In the genomic region with DNA sequence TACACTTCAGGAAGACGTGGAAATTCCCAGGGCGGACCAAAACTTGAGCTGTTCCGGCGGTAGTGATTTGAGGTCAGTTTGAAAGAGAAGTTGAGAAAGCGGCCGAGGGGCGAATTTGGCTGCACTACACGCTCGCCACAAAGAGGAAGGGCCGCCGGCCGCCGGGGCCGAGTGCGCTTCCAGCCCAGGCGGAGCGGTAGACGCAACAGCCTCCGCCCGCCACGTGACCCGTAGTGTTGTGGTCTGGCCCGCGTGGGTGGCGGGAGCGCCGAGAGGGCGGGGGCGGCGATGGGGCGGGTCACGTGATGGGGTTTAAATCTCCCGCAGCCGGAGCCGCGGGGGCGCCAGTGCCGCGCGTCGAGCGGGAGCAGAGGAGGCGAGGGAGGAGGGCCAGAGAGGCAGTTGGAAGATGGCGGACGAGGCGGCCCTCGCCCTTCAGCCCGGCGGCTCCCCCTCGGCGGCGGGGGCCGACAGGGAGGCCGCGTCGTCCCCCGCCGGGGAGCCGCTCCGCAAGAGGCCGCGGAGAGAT, we compare ENCODE assay signal across 1 cellular context.
TF ChIP-seq lines count a peak whose summit lies in the region.

A gene (plus strand): TSS at position 344 of the 529 bp plus-strand sequence. CDS start 66 bp downstream, at position 410.

TF ChIP-seq in HepG2, 621 proteins besides CTCF, POLR2A, EP300 and RAD21 (continued from another document and continues in another):
- TF ChIP-seq, protein P1, sequence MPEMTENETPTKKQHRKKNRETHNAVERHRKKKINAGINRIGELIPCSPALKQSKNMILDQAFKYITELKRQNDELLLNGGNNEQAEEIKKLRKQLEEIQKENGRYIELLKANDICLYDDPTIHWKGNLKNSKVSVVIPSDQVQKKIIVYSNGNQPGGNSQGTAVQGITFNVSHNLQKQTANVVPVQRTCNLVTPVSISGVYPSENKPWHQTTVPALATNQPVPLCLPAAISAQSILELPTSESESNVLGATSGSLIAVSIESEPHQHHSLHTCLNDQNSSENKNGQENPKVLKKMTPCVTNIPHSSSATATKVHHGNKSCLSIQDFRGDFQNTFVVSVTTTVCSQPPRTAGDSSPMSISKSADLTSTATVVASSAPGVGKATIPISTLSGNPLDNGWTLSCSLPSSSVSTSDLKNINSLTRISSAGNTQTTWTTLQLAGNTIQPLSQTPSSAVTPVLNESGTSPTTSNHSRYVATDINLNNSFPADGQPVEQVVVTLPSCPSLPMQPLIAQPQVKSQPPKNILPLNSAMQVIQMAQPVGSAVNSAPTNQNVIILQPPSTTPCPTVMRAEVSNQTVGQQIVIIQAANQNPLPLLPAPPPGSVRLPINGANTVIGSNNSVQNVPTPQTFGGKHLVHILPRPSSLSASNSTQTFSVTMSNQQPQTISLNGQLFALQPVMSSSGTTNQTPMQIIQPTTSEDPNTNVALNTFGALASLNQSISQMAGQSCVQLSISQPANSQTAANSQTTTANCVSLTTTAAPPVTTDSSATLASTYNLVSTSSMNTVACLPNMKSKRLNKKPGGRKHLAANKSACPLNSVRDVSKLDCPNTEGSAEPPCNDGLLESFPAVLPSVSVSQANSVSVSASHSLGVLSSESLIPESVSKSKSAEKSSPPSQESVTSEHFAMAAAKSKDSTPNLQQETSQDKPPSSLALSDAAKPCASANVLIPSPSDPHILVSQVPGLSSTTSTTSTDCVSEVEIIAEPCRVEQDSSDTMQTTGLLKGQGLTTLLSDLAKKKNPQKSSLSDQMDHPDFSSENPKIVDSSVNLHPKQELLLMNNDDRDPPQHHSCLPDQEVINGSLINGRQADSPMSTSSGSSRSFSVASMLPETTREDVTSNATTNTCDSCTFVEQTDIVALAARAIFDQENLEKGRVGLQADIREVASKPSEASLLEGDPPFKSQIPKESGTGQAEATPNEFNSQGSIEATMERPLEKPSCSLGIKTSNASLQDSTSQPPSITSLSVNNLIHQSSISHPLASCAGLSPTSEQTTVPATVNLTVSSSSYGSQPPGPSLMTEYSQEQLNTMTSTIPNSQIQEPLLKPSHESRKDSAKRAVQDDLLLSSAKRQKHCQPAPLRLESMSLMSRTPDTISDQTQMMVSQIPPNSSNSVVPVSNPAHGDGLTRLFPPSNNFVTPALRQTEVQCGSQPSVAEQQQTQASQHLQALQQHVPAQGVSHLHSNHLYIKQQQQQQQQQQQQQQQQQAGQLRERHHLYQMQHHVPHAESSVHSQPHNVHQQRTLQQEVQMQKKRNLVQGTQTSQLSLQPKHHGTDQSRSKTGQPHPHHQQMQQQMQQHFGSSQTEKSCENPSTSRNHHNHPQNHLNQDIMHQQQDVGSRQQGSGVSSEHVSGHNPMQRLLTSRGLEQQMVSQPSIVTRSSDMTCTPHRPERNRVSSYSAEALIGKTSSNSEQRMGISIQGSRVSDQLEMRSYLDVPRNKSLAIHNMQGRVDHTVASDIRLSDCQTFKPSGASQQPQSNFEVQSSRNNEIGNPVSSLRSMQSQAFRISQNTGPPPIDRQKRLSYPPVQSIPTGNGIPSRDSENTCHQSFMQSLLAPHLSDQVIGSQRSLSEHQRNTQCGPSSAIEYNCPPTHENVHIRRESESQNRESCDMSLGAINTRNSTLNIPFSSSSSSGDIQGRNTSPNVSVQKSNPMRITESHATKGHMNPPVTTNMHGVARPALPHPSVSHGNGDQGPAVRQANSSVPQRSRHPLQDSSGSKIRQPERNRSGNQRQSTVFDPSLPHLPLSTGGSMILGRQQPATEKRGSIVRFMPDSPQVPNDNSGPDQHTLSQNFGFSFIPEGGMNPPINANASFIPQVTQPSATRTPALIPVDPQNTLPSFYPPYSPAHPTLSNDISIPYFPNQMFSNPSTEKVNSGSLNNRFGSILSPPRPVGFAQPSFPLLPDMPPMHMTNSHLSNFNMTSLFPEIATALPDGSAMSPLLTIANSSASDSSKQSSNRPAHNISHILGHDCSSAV (CRISPR knock-in tag; IDR thresholded peaks at IDR 0.05; ENCODE audit: borderline replicate concordance) = no peak
- TF ChIP-seq ZBTB38 (CRISPR knock-in tag; IDR thresholded peaks at IDR 0.05) = peak; percentile 58; the same call in 1 of the 2 replicates
- TF ChIP-seq MAFK (conservative IDR thresholded peaks at IDR 0.05 in 1 of 2, IDR thresholded peaks at IDR 0.05 in 1 of 2; ENCODE audit: low read length in 2 of 2) = no peak
- TF ChIP-seq ZNF30 (CRISPR knock-in tag; IDR thresholded peaks at IDR 0.05) = no peak
- TF ChIP-seq YEATS4 (CRISPR knock-in tag; IDR thresholded peaks at IDR 0.05; ENCODE audit: borderline replicate concordance) = peak; percentile 96
- TF ChIP-seq, protein P2, sequence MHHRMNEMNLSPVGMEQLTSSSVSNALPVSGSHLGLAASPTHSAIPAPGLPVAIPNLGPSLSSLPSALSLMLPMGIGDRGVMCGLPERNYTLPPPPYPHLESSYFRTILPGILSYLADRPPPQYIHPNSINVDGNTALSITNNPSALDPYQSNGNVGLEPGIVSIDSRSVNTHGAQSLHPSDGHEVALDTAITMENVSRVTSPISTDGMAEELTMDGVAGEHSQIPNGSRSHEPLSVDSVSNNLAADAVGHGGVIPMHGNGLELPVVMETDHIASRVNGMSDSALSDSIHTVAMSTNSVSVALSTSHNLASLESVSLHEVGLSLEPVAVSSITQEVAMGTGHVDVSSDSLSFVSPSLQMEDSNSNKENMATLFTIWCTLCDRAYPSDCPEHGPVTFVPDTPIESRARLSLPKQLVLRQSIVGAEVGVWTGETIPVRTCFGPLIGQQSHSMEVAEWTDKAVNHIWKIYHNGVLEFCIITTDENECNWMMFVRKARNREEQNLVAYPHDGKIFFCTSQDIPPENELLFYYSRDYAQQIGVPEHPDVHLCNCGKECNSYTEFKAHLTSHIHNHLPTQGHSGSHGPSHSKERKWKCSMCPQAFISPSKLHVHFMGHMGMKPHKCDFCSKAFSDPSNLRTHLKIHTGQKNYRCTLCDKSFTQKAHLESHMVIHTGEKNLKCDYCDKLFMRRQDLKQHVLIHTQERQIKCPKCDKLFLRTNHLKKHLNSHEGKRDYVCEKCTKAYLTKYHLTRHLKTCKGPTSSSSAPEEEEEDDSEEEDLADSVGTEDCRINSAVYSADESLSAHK (CRISPR knock-in tag; IDR thresholded peaks at IDR 0.05; ENCODE audit: borderline replicate concordance) = no peak
- 0 out of 2 replicates have a peak, but pooled peaks have one; percentile 46 for TF ChIP-seq ZNF546 (CRISPR knock-in tag; conservative IDR thresholded peaks at IDR 0.05)
- no peak for TF ChIP-seq RORA (CRISPR knock-in tag; IDR thresholded peaks at IDR 0.05)
- peak; percentile 57 for TF ChIP-seq ZNF547 (CRISPR knock-in tag; IDR thresholded peaks at IDR 0.05)
- no peak for TF ChIP-seq DNMT3B (CRISPR knock-in tag; conservative IDR thresholded peaks at IDR 0.05)
- peak; percentile 81 for TF ChIP-seq RARA (CRISPR knock-in tag; IDR thresholded peaks at IDR 0.05)
- no peak for TF ChIP-seq TEAD2 (CRISPR knock-in tag; IDR thresholded peaks at IDR 0.05)
- TF ChIP-seq SPEN (CRISPR knock-in tag; IDR thresholded peaks at IDR 0.05; ENCODE audit: low read depth) = peak; percentile 85
- no peak for TF ChIP-seq ZNF296 (CRISPR knock-in tag; conservative IDR thresholded peaks at IDR 0.05)
- TF ChIP-seq, protein P3, sequence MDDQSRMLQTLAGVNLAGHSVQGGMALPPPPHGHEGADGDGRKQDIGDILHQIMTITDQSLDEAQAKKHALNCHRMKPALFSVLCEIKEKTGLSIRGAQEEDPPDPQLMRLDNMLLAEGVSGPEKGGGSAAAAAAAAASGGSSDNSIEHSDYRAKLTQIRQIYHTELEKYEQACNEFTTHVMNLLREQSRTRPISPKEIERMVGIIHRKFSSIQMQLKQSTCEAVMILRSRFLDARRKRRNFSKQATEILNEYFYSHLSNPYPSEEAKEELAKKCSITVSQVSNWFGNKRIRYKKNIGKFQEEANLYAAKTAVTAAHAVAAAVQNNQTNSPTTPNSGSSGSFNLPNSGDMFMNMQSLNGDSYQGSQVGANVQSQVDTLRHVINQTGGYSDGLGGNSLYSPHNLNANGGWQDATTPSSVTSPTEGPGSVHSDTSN (CRISPR knock-in tag; IDR thresholded peaks at IDR 0.05; ENCODE audit: borderline replicate concordance) = no peak
- TF ChIP-seq RXRB (CRISPR knock-in tag; IDR thresholded peaks at IDR 0.05; ENCODE audit: borderline replicate concordance) = peak; percentile 70
- peak; percentile 84; the same call in 1 of the 2 replicates for TF ChIP-seq ZNF468 (CRISPR knock-in tag; IDR thresholded peaks at IDR 0.05)
- TF ChIP-seq KAT2B (IDR thresholded peaks at IDR 0.05; ENCODE audit: borderline replicate concordance, low read depth, low read length) = no peak
- peak; percentile 98 for TF ChIP-seq ARNTL (CRISPR knock-in tag; IDR thresholded peaks at IDR 0.05)
- no peak for TF ChIP-seq TBP (CRISPR knock-in tag; IDR thresholded peaks at IDR 0.05)
- TF ChIP-seq ONECUT2 (CRISPR knock-in tag; IDR thresholded peaks at IDR 0.05) = no peak
- peak; percentile 55; the same call in 1 of the 2 replicates for TF ChIP-seq ZNF333 (CRISPR knock-in tag; IDR thresholded peaks at IDR 0.05; ENCODE audit: borderline replicate concordance)
- TF ChIP-seq, protein P4, sequence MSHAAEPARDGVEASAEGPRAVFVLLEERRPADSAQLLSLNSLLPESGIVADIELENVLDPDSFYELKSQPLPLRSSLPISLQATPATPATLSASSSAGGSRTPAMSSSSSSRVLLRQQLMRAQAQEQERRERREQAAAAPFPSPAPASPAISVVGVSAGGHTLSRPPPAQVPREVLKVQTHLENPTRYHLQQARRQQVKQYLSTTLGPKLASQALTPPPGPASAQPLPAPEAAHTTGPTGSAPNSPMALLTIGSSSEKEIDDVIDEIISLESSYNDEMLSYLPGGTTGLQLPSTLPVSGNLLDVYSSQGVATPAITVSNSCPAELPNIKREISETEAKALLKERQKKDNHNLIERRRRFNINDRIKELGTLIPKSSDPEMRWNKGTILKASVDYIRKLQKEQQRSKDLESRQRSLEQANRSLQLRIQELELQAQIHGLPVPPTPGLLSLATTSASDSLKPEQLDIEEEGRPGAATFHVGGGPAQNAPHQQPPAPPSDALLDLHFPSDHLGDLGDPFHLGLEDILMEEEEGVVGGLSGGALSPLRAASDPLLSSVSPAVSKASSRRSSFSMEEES (CRISPR knock-in tag; IDR thresholded peaks at IDR 0.05) = peak; percentile 98
- TF ChIP-seq, protein P5, sequence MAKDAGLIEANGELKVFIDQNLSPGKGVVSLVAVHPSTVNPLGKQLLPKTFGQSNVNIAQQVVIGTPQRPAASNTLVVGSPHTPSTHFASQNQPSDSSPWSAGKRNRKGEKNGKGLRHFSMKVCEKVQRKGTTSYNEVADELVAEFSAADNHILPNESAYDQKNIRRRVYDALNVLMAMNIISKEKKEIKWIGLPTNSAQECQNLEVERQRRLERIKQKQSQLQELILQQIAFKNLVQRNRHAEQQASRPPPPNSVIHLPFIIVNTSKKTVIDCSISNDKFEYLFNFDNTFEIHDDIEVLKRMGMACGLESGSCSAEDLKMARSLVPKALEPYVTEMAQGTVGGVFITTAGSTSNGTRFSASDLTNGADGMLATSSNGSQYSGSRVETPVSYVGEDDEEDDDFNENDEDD (CRISPR knock-in tag; IDR thresholded peaks at IDR 0.05; ENCODE audit: borderline replicate concordance) = peak; percentile 98
- TF ChIP-seq MBD4 (IDR thresholded peaks at IDR 0.05; ENCODE audit: borderline replicate concordance, low read length) = no peak
- no peak for TF ChIP-seq SNRNP70 (IDR thresholded peaks at IDR 0.05; ENCODE audit: low read depth, low read length)
- TF ChIP-seq ATM (IDR thresholded peaks at IDR 0.05; ENCODE audit: borderline replicate concordance) = no peak
- TF ChIP-seq, protein P6, sequence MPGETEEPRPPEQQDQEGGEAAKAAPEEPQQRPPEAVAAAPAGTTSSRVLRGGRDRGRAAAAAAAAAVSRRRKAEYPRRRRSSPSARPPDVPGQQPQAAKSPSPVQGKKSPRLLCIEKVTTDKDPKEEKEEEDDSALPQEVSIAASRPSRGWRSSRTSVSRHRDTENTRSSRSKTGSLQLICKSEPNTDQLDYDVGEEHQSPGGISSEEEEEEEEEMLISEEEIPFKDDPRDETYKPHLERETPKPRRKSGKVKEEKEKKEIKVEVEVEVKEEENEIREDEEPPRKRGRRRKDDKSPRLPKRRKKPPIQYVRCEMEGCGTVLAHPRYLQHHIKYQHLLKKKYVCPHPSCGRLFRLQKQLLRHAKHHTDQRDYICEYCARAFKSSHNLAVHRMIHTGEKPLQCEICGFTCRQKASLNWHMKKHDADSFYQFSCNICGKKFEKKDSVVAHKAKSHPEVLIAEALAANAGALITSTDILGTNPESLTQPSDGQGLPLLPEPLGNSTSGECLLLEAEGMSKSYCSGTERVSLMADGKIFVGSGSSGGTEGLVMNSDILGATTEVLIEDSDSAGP (CRISPR knock-in tag; IDR thresholded peaks at IDR 0.05; ENCODE audit: borderline replicate concordance) = peak; percentile 88
- TF ChIP-seq ZFP36 (IDR thresholded peaks at IDR 0.05; ENCODE audit: borderline replicate concordance, low read depth, low read length, partially characterized antibody) = no peak
- peak; percentile 59 for TF ChIP-seq IKZF4 (CRISPR knock-in tag; IDR thresholded peaks at IDR 0.05; ENCODE audit: borderline replicate concordance, low read depth, not compliant biosample characterization)
- TF ChIP-seq, protein P7, sequence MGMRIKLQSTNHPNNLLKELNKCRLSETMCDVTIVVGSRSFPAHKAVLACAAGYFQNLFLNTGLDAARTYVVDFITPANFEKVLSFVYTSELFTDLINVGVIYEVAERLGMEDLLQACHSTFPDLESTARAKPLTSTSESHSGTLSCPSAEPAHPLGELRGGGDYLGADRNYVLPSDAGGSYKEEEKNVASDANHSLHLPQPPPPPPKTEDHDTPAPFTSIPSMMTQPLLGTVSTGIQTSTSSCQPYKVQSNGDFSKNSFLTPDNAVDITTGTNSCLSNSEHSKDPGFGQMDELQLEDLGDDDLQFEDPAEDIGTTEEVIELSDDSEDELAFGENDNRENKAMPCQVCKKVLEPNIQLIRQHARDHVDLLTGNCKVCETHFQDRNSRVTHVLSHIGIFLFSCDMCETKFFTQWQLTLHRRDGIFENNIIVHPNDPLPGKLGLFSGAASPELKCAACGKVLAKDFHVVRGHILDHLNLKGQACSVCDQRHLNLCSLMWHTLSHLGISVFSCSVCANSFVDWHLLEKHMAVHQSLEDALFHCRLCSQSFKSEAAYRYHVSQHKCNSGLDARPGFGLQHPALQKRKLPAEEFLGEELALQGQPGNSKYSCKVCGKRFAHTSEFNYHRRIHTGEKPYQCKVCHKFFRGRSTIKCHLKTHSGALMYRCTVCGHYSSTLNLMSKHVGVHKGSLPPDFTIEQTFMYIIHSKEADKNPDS (CRISPR knock-in tag; IDR thresholded peaks at IDR 0.05) = no peak
- TF ChIP-seq, protein P8, sequence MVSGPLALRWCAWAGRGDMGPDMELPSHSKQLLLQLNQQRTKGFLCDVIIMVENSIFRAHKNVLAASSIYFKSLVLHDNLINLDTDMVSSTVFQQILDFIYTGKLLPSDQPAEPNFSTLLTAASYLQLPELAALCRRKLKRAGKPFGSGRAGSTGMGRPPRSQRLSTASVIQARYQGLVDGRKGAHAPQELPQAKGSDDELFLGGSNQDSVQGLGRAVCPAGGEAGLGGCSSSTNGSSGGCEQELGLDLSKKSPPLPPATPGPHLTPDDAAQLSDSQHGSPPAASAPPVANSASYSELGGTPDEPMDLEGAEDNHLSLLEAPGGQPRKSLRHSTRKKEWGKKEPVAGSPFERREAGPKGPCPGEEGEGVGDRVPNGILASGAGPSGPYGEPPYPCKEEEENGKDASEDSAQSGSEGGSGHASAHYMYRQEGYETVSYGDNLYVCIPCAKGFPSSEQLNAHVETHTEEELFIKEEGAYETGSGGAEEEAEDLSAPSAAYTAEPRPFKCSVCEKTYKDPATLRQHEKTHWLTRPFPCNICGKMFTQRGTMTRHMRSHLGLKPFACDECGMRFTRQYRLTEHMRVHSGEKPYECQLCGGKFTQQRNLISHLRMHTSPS (CRISPR knock-in tag; IDR thresholded peaks at IDR 0.05; ENCODE audit: low read depth) = no peak; the same call in 1 of the 2 replicates
- no peak for TF ChIP-seq THYN1 (CRISPR knock-in tag; IDR thresholded peaks at IDR 0.05; ENCODE audit: borderline replicate concordance, low read depth)
- TF ChIP-seq SMC3 (IDR thresholded peaks at IDR 0.05; ENCODE audit: low read length) = no peak
- no peak for TF ChIP-seq DNMT1 (CRISPR knock-in tag; IDR thresholded peaks at IDR 0.05)
- TF ChIP-seq XBP1 (CRISPR knock-in tag; IDR thresholded peaks at IDR 0.05) = no peak
- TF ChIP-seq TCF7 (IDR thresholded peaks at IDR 0.05; ENCODE audit: low read depth) = 0 out of 2 replicates have a peak, but pooled peaks have one; percentile 4
- no peak for TF ChIP-seq CC2D1A (CRISPR knock-in tag; IDR thresholded peaks at IDR 0.05)
